In the genomic region with DNA sequence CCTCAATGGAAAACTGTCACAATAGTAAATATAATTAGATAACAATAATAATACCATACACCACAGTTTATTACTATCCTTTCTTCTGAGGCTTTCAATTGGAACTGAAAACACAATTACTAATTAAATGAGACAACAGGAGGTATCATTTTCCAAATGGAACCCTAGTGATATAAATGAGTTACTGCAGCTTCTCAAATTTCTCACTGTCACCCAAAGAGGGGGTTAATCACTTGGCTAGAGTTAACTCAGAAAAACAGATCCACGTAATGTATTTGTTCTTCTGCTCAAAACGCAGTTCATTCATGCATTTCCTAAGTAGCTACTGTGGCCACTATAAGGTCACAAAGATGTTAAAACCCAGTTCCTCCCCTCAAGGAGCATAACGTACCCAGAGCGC, we compare ENCODE assay signal across 26 cellular contexts.
DNase-seq lines count a peak whose midpoint lies in the region; ATAC-seq and TF ChIP-seq lines count a peak whose summit lies in the region.
"Had no signal": no experiment of that assay in that cellular context is flagged by ENCODE, and none has a peak within 500 bp of the region (broad histone marks: within the 10 kb centered on the region; RNA-seq: fewer than 3 reads in every experiment).

No MANE protein-coding gene starts in this region.

- no peak overlapping the region for H2BK120ac ChIP-seq in IMR-90 (ENCODE audit: low read depth, low read length)

- H3K4me1 Mint-ChIP-seq in chondrocyte (ENCODE audit: low read depth) (peaks cover 52% of the 10 kb centered on the region), osteocyte (ENCODE audit: unreplicated experiment) (peaks cover 48% of the 10 kb centered on the region)

- H3K56ac ChIP-seq in IMR-90 (ENCODE audit: extremely low read depth, insufficient read depth, low read length): no peak overlapping the region

- H3K9me3 Mint-ChIP-seq in chondrocyte (ENCODE audit: low read depth) (no peaks in the 10 kb centered on the region), osteocyte (ENCODE audit: unreplicated experiment) (no peaks in the 10 kb centered on the region)

- H3K4me3 ChIP-seq in IMR-90 (ENCODE audit: insufficient read depth, low read depth, low read length) (no peak overlapping the region), MG63 (no peak overlapping the region)
- H3K4me3 ChIP-seq: adrenal gland; BLaER1 treated with 17β-estradiol and CSF1 and Interleukin-3, amounts not matched to agents 10 nM and 100 nM; lung; Peyer's patch; right atrium auricular region; SJSA1 had no signal

- H2BK20ac ChIP-seq in IMR-90 (ENCODE audit: low read depth, low read length): 0 out of 2 replicates have a peak overlapping the region, but pooled peaks have one; percentile 14

- H3K14ac ChIP-seq in IMR-90 (replicated peaks; ENCODE audit: low read depth, low read length): no peak overlapping the region

- H3K4me1 ChIP-seq in IMR-90 (ENCODE audit: control insufficient read depth, insufficient read depth, low read length): peaks cover 20% of the 10 kb centered on the region
- H3K4me1 ChIP-seq: Peyer's patch had no signal

- H3K4me3 Mint-ChIP-seq in chondrocyte (ENCODE audit: unreplicated experiment) (no peak overlapping the region), osteocyte (ENCODE audit: unreplicated experiment) (no peak overlapping the region)

- in situ Hi-C loops in IMR-90 (cut with MboI; ENCODE audit: low sequenced_read_pairs): no loop called here

- no peak overlapping the region for H3K4ac ChIP-seq in IMR-90 (ENCODE audit: low read depth, low read length)

- H2AK9ac ChIP-seq in IMR-90 (replicated peaks; ENCODE audit: low read depth, low read length, poor library complexity): no peak overlapping the region

- ATAC-seq in IMR-90 (ENCODE audit: low read depth): no peak

- no peak overlapping the region for H4K91ac ChIP-seq in IMR-90 (ENCODE audit: insufficient read depth, low read depth, low read length)

- CTCF ChIA-PET in IMR-90 (lab: Yijun Ruan, JAX): no interaction called here

- H3K27me3 ChIP-seq in IMR-90 (ENCODE audit: control insufficient read depth, insufficient read depth, low read length) (no peaks in the 10 kb centered on the region), MG63 (no peaks in the 10 kb centered on the region)
- H3K27me3 ChIP-seq: adrenal gland; BLaER1 treated with 17β-estradiol and CSF1 and Interleukin-3, amounts not matched to agents 10 nM and 100 nM; Peyer's patch; right atrium auricular region; SJSA1 had no signal

- H3K9me1 ChIP-seq in IMR-90 (ENCODE audit: insufficient read depth, low read length): peaks cover 10% of the 10 kb centered on the region

- H2BK15ac ChIP-seq in IMR-90 (ENCODE audit: low read depth, low read length): no peak overlapping the region

- H3K79me1 ChIP-seq in IMR-90 (ENCODE audit: low read depth in 1 of 2, low read length in 2 of 2): peaks cover 36 to 54% of the 10 kb centered on the region in 2 experiments

- no peak overlapping the region for H3K23ac ChIP-seq in IMR-90 (ENCODE audit: low read depth, low read length)

- no peak for TF ChIP-seq CTCF in IMR-90 (conservative IDR thresholded peaks at IDR 0.05; ENCODE audit: low read depth, low read length)
- peak; percentile 26 for TF ChIP-seq CTCF in chondrocyte (IDR thresholded peaks at IDR 0.05)
- TF ChIP-seq CTCF in osteocyte (IDR thresholded peaks at IDR 0.05): peak; percentile 6

- no peak overlapping the region for H2AFZ ChIP-seq in IMR-90 (replicated peaks; ENCODE audit: low read length, poor library complexity)

- no peak overlapping the region; the same call in 1 of the 2 replicates for H3K18ac ChIP-seq in IMR-90 (ENCODE audit: low read depth, low read length)

- H3K27ac ChIP-seq in IMR-90 (ENCODE audit: insufficient read depth, low read length): no peak overlapping the region
- H3K27ac ChIP-seq: adrenal gland; BLaER1 treated with 17β-estradiol and CSF1 and Interleukin-3, amounts not matched to agents 10 nM and 100 nM; Peyer's patch; right atrium auricular region; SJSA1; VCaP had no signal

- TF ChIP-seq POLR2A in IMR-90 (IDR thresholded peaks at IDR 0.05; ENCODE audit: low read depth, low read length): no peak

- H3K9ac ChIP-seq in IMR-90 (ENCODE audit: low read depth, low read length): no peak overlapping the region
- H3K9ac ChIP-seq: BLaER1 treated with 17β-estradiol and CSF1 and Interleukin-3, amounts not matched to agents 10 nM and 100 nM had no signal

- no peak overlapping the region for H3K4me2 ChIP-seq in IMR-90 (ENCODE audit: low read depth, low read length)
- H3K4me2 ChIP-seq: BLaER1 treated with 17β-estradiol and CSF1 and Interleukin-3, amounts not matched to agents 10 nM and 100 nM had no signal

- dilution Hi-C loops in IMR-90 (cut with HindIII; ENCODE audit: low sequenced_read_pairs, unreplicated experiment): no loop called here

- H2BK5ac ChIP-seq in IMR-90 (ENCODE audit: low read depth, low read length, poor library complexity, severe bottlenecking): no peak overlapping the region

- H3K27ac Mint-ChIP-seq in chondrocyte (ENCODE audit: unreplicated experiment) (no peak overlapping the region), osteocyte (ENCODE audit: unreplicated experiment) (no peak overlapping the region)

- POLR2A ChIA-PET in IMR-90 (lab: Charles Lee; ENCODE audit: unreplicated experiment): no interaction called here

- no peak overlapping the region for H4K8ac ChIP-seq in IMR-90 (ENCODE audit: low read depth in 2 of 2, low read length in 2 of 2)

- H3K9me3 ChIP-seq in IMR-90 (ENCODE audit: control insufficient read depth, insufficient read depth, low read length): no peaks in the 10 kb centered on the region
- H3K9me3 ChIP-seq in MG63: no peaks in the 10 kb centered on the region
- H3K9me3 ChIP-seq: adrenal gland, Peyer's patch, right atrium auricular region, SJSA1 had no signal

- no peaks in the 10 kb centered on the region for H3K27me3 Mint-ChIP-seq in chondrocyte (ENCODE audit: low read depth)
- no peaks in the 10 kb centered on the region for H3K27me3 Mint-ChIP-seq in osteocyte (ENCODE audit: unreplicated experiment)

- intact Hi-C loops in IMR-90 (cut with micrococcal nuclease): no loop called here

- H3K36me3 Mint-ChIP-seq in chondrocyte (ENCODE audit: low read depth) (peaks cover 1% of the 10 kb centered on the region), osteocyte (ENCODE audit: unreplicated experiment) (peaks cover 3% of the 10 kb centered on the region)

- DNase-seq in NCI-H2171 treated with DMSO at 0.1 percent for 48 hours (lab: John Stamatoyannopoulos, UW): peak; percentile 60
- DNase-seq in NCI-H2171 (lab: John Stamatoyannopoulos, UW): no peak
- DNase-seq in IMR-90: no peak
- no peak for DNase-seq in chondrocyte (ENCODE audit: low spot score)
- DNase-seq in osteocyte (ENCODE audit: extremely low spot score, unreplicated experiment): no peak
- DNase-seq in NCI-H1930 (lab: John Stamatoyannopoulos, UW): no peak
- DNase-seq in MG63: no peak
- DNase-seq in LoVo (ENCODE audit: low spot score): no peak
- DNase-seq: activated CD4-positive, alpha-beta T cell treated with anti-CD3 and anti-CD28 coated beads, Interleukin-2, amount 50 U/mL, for 4 hours; activated gamma-delta T cell treated with Interleukin-2 at 50 U/mL for 16 hours; activated T-cell treated with anti-CD3 and anti-CD28 coated beads for 4 hours; adrenal gland; cortex of kidney; DMS153; GF-D8; hippocampal formation; Karpas-422; kidney; NCI-H2227 treated with DMSO at 0.1 percent for 48 hours; Peyer's patch; stimulated activated CD4-positive, alpha-beta T cell treated with anti-CD3 and anti-CD28 coated beads, Interleukin-12 subunit alpha, Interleukin-12 subunit beta, amount 100 ng/mL, for 4 hours had no signal

- WGBS in IMR-90 (ENCODE audit: extremely low coverage in 2 of 2, insufficient read length in 1 of 2), 2 experiments: 100% methylated on average over 2 of the region's 4 CpGs; no CpG with 5 or more reads in 1 of the 2 experiments

- H4K5ac ChIP-seq in IMR-90 (ENCODE audit: low read depth, low read length): no peak overlapping the region

- H2AK5ac ChIP-seq in IMR-90 (ENCODE audit: low read depth, low read length): peak overlapping the region; percentile 63

- peaks cover 2% of the 10 kb centered on the region; the same call in 1 of the 2 replicates for H4K20me1 ChIP-seq in IMR-90 (ENCODE audit: insufficient read depth, low read length)

- no peak for TF ChIP-seq RAD21 in IMR-90 (IDR thresholded peaks at IDR 0.05; ENCODE audit: low read length)

- no TSS peak for BruUV-seq in IMR-90 (replicated peaks; lab: Mats Ljungman, UMichigan)

- H3K36me3 ChIP-seq in IMR-90 (ENCODE audit: control insufficient read depth, insufficient read depth, low read length): no peaks in the 10 kb centered on the region; the same call in 1 of the 2 replicates
- H3K36me3 ChIP-seq in MG63: no peaks in the 10 kb centered on the region
- H3K36me3 ChIP-seq: adrenal gland, Peyer's patch, right atrium auricular region, SJSA1 had no signal

TF ChIP-seq in IMR-90, 13 proteins besides CTCF, POLR2A, EP300 and RAD21 (continues in another document):
- TF ChIP-seq FOS (IDR thresholded peaks at IDR 0.05; ENCODE audit: low read depth, low read length) (no peak), RFX5 (IDR thresholded peaks at IDR 0.05; ENCODE audit: low read depth, low read length) (no peak), SMC3 (IDR thresholded peaks at IDR 0.05; ENCODE audit: low read depth, low read length) (no peak), MXI1 (IDR thresholded peaks at IDR 0.05; ENCODE audit: borderline replicate concordance, low read depth, low read length) (no peak), RCOR1 (IDR thresholded peaks at IDR 0.05; ENCODE audit: insufficient replicate concordance, low read length) (no peak), MAZ (IDR thresholded peaks at IDR 0.05; ENCODE audit: borderline replicate concordance, low read depth, low read length) (no peak), BHLHE40 (IDR thresholded peaks at IDR 0.05; ENCODE audit: low read depth, low read length) (no peak), MAFK (IDR thresholded peaks at IDR 0.05; ENCODE audit: low read depth, low read length) (no peak), NFE2L2 (IDR thresholded peaks at IDR 0.05; ENCODE audit: low read depth, low read length) (no peak)
- TF ChIP-seq, protein P1, sequence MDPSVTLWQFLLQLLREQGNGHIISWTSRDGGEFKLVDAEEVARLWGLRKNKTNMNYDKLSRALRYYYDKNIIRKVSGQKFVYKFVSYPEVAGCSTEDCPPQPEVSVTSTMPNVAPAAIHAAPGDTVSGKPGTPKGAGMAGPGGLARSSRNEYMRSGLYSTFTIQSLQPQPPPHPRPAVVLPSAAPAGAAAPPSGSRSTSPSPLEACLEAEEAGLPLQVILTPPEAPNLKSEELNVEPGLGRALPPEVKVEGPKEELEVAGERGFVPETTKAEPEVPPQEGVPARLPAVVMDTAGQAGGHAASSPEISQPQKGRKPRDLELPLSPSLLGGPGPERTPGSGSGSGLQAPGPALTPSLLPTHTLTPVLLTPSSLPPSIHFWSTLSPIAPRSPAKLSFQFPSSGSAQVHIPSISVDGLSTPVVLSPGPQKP (IDR thresholded peaks at IDR 0.05; ENCODE audit: borderline replicate concordance, low read depth, low read length): no peak
